ENCODE assay signal across 5 cellular contexts in genomic region chr2:241566021-241566420, GRCh38. TPM values are rescaled to one million over a fixed set of nuclear protein-coding genes. Genes with fewer than 3 reads are reported as not detected.
"Had no signal": no experiment of that assay in that cellular context is flagged by ENCODE, and none has a peak within 500 bp of the region (broad histone marks: within the 10 kb centered on the region; RNA-seq: fewer than 3 reads in every experiment).

No MANE protein-coding gene starts in this region.

RNA-seq across cellular contexts. Expression of gene BOK, which starts 7.5 kb away (rescaled TPM):
- total RNA-seq: activated CD4-positive, alpha-beta T cell treated with anti-CD3 and anti-CD28 coated beads, Interleukin-2, amount 10 ng/mL, durations not matched to agents 7 days and 5 days; activated CD8-positive, alpha-beta memory T cell treated with anti-CD3 and anti-CD28 coated beads, Interleukin-2, amount 10 ng/mL, durations not matched to agents 7 days and 5 days; activated CD8-positive, alpha-beta T cell treated with anti-CD3 and anti-CD28 coated beads, Interleukin-2, amount 10 ng/mL, durations not matched to agents 7 days and 5 days; activated naive CD8-positive, alpha-beta T cell treated with anti-CD3 and anti-CD28 coated beads, Interleukin-2, amount 10 ng/mL, durations not matched to agents 7 days and 5 days; T-helper 17 cell had no signal
